In genomic region chr1:154986736-154987135, GRCh38 we compare ENCODE assay signal across 14 cellular contexts. TPM values are rescaled to one million over a fixed set of nuclear protein-coding genes. Genes with fewer than 3 reads are reported as not detected.
"Had no signal": no experiment of that assay in that cellular context is flagged by ENCODE, and none has a peak within 500 bp of the region (broad histone marks: within the 10 kb centered on the region; RNA-seq: fewer than 3 reads in every experiment).

No MANE protein-coding gene starts in this region.

RNA-seq across cellular contexts. Expression of gene LENEP, which starts 6.7 kb away (rescaled TPM):
- total RNA-seq: colonic mucosa, dermis blood vessel endothelial cell, epithelial cell of proximal tubule, esophagus mucosa, esophagus muscularis mucosa, esophagus squamous epithelium, fibroblast of lung, foreskin keratinocyte, gastrocnemius medialis, gastroesophageal sphincter, glomerular endothelial cell, heart left ventricle, heart right ventricle had no signal
- polyA plus RNA-seq: endothelial cell of umbilical vein, fibroblast of lung, foreskin keratinocyte, heart left ventricle, heart right ventricle had no signal
